In genomic region chr5:179264641-179265528, GRCh38 we compare ENCODE assay signal across 14 cellular contexts.
A peak's percentile ranks its signal among the peaks of the same experiment; 100 is the strongest.
DNase-seq lines count a peak whose midpoint lies in the region; TF ChIP-seq lines count a peak whose summit lies in the region.
"Had no signal": no experiment of that assay in that cellular context is flagged by ENCODE, and none has a peak within 500 bp of the region (broad histone marks: within the 10 kb centered on the region; RNA-seq: fewer than 3 reads in every experiment).

No MANE protein-coding gene starts in this region.

- TF ChIP-seq CTCF in esophagus muscularis mucosa (IDR thresholded peaks at IDR 0.05) = no peak
- no peak for TF ChIP-seq CTCF in nephron (IDR thresholded peaks at IDR 0.05; ENCODE audit: unreplicated experiment in 3 of 3)
- TF ChIP-seq CTCF in type B pancreatic cell (conservative IDR thresholded peaks at IDR 0.05) = no peak

- H3K4me3 Mint-ChIP-seq in nephron (peak overlapping the region in 2 of 3 experiments; percentile 5 to 32), type B pancreatic cell (no peak overlapping the region)
- H3K4me3 Mint-ChIP-seq: activated naive CD4-positive, alpha-beta T cell treated with anti-CD3 and anti-CD28 coated beads for 36 hours had no signal

- H3K9me3 Mint-ChIP-seq in nephron = no peaks in the 10 kb centered on the region
- H3K9me3 Mint-ChIP-seq in type B pancreatic cell = no peaks in the 10 kb centered on the region
- H3K9me3 Mint-ChIP-seq: activated naive CD4-positive, alpha-beta T cell treated with anti-CD3 and anti-CD28 coated beads for 36 hours had no signal

- H3K4me1 Mint-ChIP-seq in nephron (peaks cover 68% of the 10 kb centered on the region), type B pancreatic cell (ENCODE audit: unreplicated experiment) (peaks cover 8% of the 10 kb centered on the region)

- no peaks in the 10 kb centered on the region for H3K27me3 ChIP-seq in esophagus muscularis mucosa

- intact Hi-C loops in esophagus muscularis mucosa (cut with DNase I) = loop anchor here (5.0 kb wide), 1 partner anchor 82 kb away; the partner anchor contains the start of gene ADAMTS2

- WGBS in esophagus muscularis mucosa = 92% methylated on average over 5 of the region's 30 CpGs

- H3K36me3 Mint-ChIP-seq in nephron (ENCODE audit: low read depth) (no peaks in the 10 kb centered on the region), type B pancreatic cell (no peaks in the 10 kb centered on the region)

- peaks cover 26 to 51% (median 42%) of the 10 kb centered on the region in 4 donors for H3K4me1 ChIP-seq in esophagus muscularis mucosa

- no peak for TF ChIP-seq EP300 in esophagus muscularis mucosa (IDR thresholded peaks at IDR 0.05)

- no peaks in the 10 kb centered on the region for H3K36me3 ChIP-seq in esophagus muscularis mucosa
- H3K36me3 ChIP-seq: WERI-Rb-1 had no signal

- peak overlapping the region in 3 of 4 donors; percentile 19 to 43 (median 28) for H3K4me3 ChIP-seq in esophagus muscularis mucosa
- H3K4me3 ChIP-seq: mucosa of descending colon had no signal

- H3K27ac Mint-ChIP-seq in nephron = peak overlapping the region; percentile 62 to 99 (median 71)
- H3K27ac Mint-ChIP-seq in type B pancreatic cell = no peak overlapping the region
- H3K27ac Mint-ChIP-seq: activated naive CD4-positive, alpha-beta T cell treated with anti-CD3 and anti-CD28 coated beads for 36 hours had no signal

- no peak for TF ChIP-seq POLR2A in esophagus muscularis mucosa (IDR thresholded peaks at IDR 0.05; ENCODE audit: low read depth)

- peaks cover 4% of the 10 kb centered on the region for H3K27me3 Mint-ChIP-seq in nephron (ENCODE audit: low read depth)
- no peaks in the 10 kb centered on the region for H3K27me3 Mint-ChIP-seq in type B pancreatic cell

- no peaks in the 10 kb centered on the region for H3K9me3 ChIP-seq in esophagus muscularis mucosa
- H3K9me3 ChIP-seq: mucosa of descending colon had no signal

- H3K27ac ChIP-seq in esophagus muscularis mucosa (replicated peaks in 1 of 4) = peak overlapping the region; percentile 77 to 81 (median 80)
- H3K27ac ChIP-seq: HL-60, WERI-Rb-1 had no signal

- peak; percentile 29 for DNase-seq in activated CD8-positive, alpha-beta memory T cell treated with anti-CD3 and anti-CD28 coated beads, Interleukin-2, amount 50 U/mL, for 48 hours
- DNase-seq in activated CD8-positive, alpha-beta memory T cell treated with anti-CD3 and anti-CD28 coated beads, Interleukin-2, amount 50 U/mL, for 4 hours = no peak
- DNase-seq in esophagus muscularis mucosa (ENCODE audit: extremely low spot score) = no peak
- DNase-seq in type B pancreatic cell (ENCODE audit: extremely low spot score, unreplicated experiment) = peak; percentile 63
- no peak for DNase-seq in anterior cingulate cortex (lab: John Stamatoyannopoulos, UW)
- no peak for DNase-seq in SW 1271 (lab: John Stamatoyannopoulos, UW)
- DNase-seq in superior temporal gyrus (ENCODE audit: extremely low spot score) = no peak
- DNase-seq: activated naive CD4-positive, alpha-beta T cell treated with anti-CD3 and anti-CD28 coated beads for 36 hours; NCI-H1048; NCI-H69; WERI-Rb-1 had no signal

Comparison
In these comparisons a context has a peak if more than half of its experiments do, and no peak if none do; other contexts are left out.
1. DNase-seq: peak in activated CD8-positive, alpha-beta memory T cell treated with anti-CD3 and anti-CD28 coated beads, Interleukin-2, amount 50 U/mL, for 48 hours (single experiment) and type B pancreatic cell (single experiment); none in activated CD8-positive, alpha-beta memory T cell treated with anti-CD3 and anti-CD28 coated beads, Interleukin-2, amount 50 U/mL, for 4 hours (single experiment), esophagus muscularis mucosa (single experiment), anterior cingulate cortex (0 of 58), SW 1271 (0 of 2) and superior temporal gyrus (single experiment).